Comparison of ENCODE assay signal across 18 cellular contexts in the genomic region with DNA sequence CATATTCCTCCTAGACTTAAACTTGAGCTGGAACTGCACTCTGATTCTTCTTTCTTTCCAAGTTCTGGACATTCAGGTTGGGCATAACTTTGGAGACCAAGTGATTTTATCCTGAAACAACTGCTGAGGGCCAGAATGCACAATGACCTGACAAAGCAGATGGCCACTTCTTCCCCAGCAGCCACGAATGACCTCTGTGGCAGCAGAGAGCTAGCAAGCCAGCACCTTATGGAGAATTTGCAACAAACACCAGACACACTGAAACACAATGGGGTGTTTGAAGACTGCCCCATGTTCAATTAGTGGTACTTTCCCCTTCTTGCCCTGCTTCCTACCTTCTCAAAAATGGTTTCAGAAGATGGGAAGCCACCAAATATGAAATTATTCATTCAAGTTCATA. TPM values are rescaled to one million over a fixed set of nuclear protein-coding genes. Genes with fewer than 3 reads are reported as not detected.
A peak's percentile ranks its signal among the peaks of the same experiment; 100 is the strongest.
DNase-seq lines count a peak whose midpoint lies in the region; ATAC-seq, FAIRE-seq and TF ChIP-seq lines count a peak whose summit lies in the region.
"Had no signal": no experiment of that assay in that cellular context is flagged by ENCODE, and none has a peak within 500 bp of the region (broad histone marks: within the 10 kb centered on the region; RNA-seq: fewer than 3 reads in every experiment).

No MANE protein-coding gene starts in this region.

- H3K27me3 ChIP-seq in HepG2 (ENCODE audit: control insufficient read depth in 1 of 2, insufficient read depth in 2 of 2, low read length in 2 of 2) (no peaks in the 10 kb centered on the region), right lobe of liver (no peaks in the 10 kb centered on the region), endodermal cell (ENCODE audit: control insufficient read depth, insufficient read depth, low read length, poor library complexity, severe bottlenecking) (no peaks in the 10 kb centered on the region)

- peaks cover 56% of the 10 kb centered on the region for H3K4me1 ChIP-seq in HepG2 (ENCODE audit: insufficient read depth, low read length)
- no peaks in the 10 kb centered on the region for H3K4me1 ChIP-seq in right lobe of liver
- no peaks in the 10 kb centered on the region for H3K4me1 ChIP-seq in endodermal cell (ENCODE audit: control insufficient read depth, insufficient read depth, low read length)

- no peak for DNase-seq in HepG2 (ENCODE audit: low spot score)
- no peak for DNase-seq in right lobe of liver
- DNase-seq in NB4 (ENCODE audit: low read depth), result peak; percentile 57
- DNase-seq in endodermal cell, result no peak
- no peak for DNase-seq in AML-193 (lab: John Stamatoyannopoulos, UW)
- no peak for DNase-seq in Kasumi-1 (lab: John Stamatoyannopoulos, UW)
- no peak for DNase-seq in effector CD8-positive, alpha-beta T cell (lab: John Stamatoyannopoulos, UW)
- DNase-seq: GF-D8, GOT3, KG1, NCI-H1092 treated with DMSO at 0.1 percent for 48 hours, NCI-H2081, NCI-H2171 treated with DMSO at 0.1 percent for 48 hours, NCI-H446, NCI-H526 treated with DMSO at 0.1 percent for 48 hours had no signal

- ATAC-seq in HepG2, result no peak
- no peak for ATAC-seq in right lobe of liver
- ATAC-seq: Right ventricle myocardium inferior had no signal

- H3K4me3 ChIP-seq in HepG2 (replicated peaks in 1 of 3; ENCODE audit: insufficient read depth in 1 of 3, low read depth in 2 of 3, low read length in 3 of 3), result no peak overlapping the region
- no peak overlapping the region for H3K4me3 ChIP-seq in right lobe of liver
- H3K4me3 ChIP-seq in NB4 (ENCODE audit: low read depth, low read length), result no peak overlapping the region
- H3K4me3 ChIP-seq in endodermal cell (ENCODE audit: low read length), result no peak overlapping the region

- CTCF ChIA-PET in HepG2 (lab: Yijun Ruan, JAX; ENCODE audit: low intra/inter-chr PET ratio, low total read pairs), result no interaction called here

- TF ChIP-seq EP300 in HepG2 (IDR thresholded peaks at IDR 0.05; ENCODE audit: low read depth in 2 of 2, low read length in 2 of 2) (no peak), HepG2 (CRISPR knock-in tag; IDR thresholded peaks at IDR 0.05; ENCODE audit: borderline replicate concordance) (no peak)

- no TSS peak for BruUV-seq in HepG2 (replicated peaks; lab: Mats Ljungman, UMichigan)

- H3K79me2 ChIP-seq in HepG2 (ENCODE audit: insufficient read depth, low read length), result peaks cover under 1% of the 10 kb centered on the region

- POLR2A ChIA-PET in HepG2 (lab: Yijun Ruan, JAX), result no interaction called here

- no peak for TF ChIP-seq RAD21 in HepG2 (CRISPR knock-in tag; IDR thresholded peaks at IDR 0.05)

- H3K4me3 Mint-ChIP-seq in endodermal cell, result no peak overlapping the region

- in situ Hi-C loops in HepG2 (cut with HindIII; ENCODE audit: extremely low pct_ligation_motif_present, low pct_unique_long_range_greater_than_20kb), result no loop called here

- peaks cover 4% of the 10 kb centered on the region for H3K4me1 Mint-ChIP-seq in endodermal cell

- no peaks in the 10 kb centered on the region for H3K9me3 ChIP-seq in HepG2 (ENCODE audit: low read length)
- no peaks in the 10 kb centered on the region for H3K9me3 ChIP-seq in right lobe of liver
- no peaks in the 10 kb centered on the region for H3K9me3 ChIP-seq in endodermal cell (ENCODE audit: control insufficient read depth, low read length)

- H3K4me2 ChIP-seq in HepG2 (ENCODE audit: low read depth, low read length), result no peak overlapping the region

- no peaks in the 10 kb centered on the region for H3K9me3 Mint-ChIP-seq in endodermal cell

- H3K27me3 Mint-ChIP-seq in endodermal cell (ENCODE audit: insufficient read depth), result peaks cover 14% of the 10 kb centered on the region

- H3K36me3 ChIP-seq in HepG2 (replicated peaks in 1 of 2; ENCODE audit: control insufficient read depth in 1 of 2, insufficient read depth in 2 of 2, low read length in 2 of 2) (no peaks in the 10 kb centered on the region), right lobe of liver (no peaks in the 10 kb centered on the region), endodermal cell (ENCODE audit: control insufficient read depth, insufficient read depth, low read length) (no peaks in the 10 kb centered on the region)

- H3K27ac ChIP-seq in HepG2 (ENCODE audit: extremely low read length, insufficient read depth, low read length), result no peak overlapping the region
- H3K27ac ChIP-seq in right lobe of liver, result no peak overlapping the region
- H3K27ac ChIP-seq in endodermal cell (ENCODE audit: low read depth, low read length), result no peak overlapping the region

- TF ChIP-seq POLR2A in HepG2 (IDR thresholded peaks at IDR 0.05; ENCODE audit: insufficient read depth in 1 of 2, low read depth in 2 of 2, low read length in 2 of 2) (no peak), right lobe of liver (IDR thresholded peaks at IDR 0.05) (no peak), NB4 (IDR thresholded peaks at IDR 0.05; ENCODE audit: extremely low read depth, insufficient read length) (no peak)

- peak; percentile 35 for TF ChIP-seq CTCF in HepG2 (CRISPR knock-in tag; IDR thresholded peaks at IDR 0.05)
- TF ChIP-seq CTCF in right lobe of liver (IDR thresholded peaks at IDR 0.05), result peak in 1 of 4 donors; percentile 4
- no peak for TF ChIP-seq CTCF in NB4 (IDR thresholded peaks at IDR 0.05; ENCODE audit: low read depth, low read length)
- peak; percentile 39 for TF ChIP-seq CTCF in endodermal cell (conservative IDR thresholded peaks at IDR 0.05)

- FAIRE-seq in HepG2 (lab: Jason Lieb, UNC), result no peak
- FAIRE-seq: GM12891, RCC 7860 had no signal

- no peaks in the 10 kb centered on the region for H4K20me1 ChIP-seq in HepG2 (ENCODE audit: insufficient read depth, low read length)

- no peak overlapping the region for H3K27ac Mint-ChIP-seq in endodermal cell

- H3K9ac ChIP-seq in HepG2 (ENCODE audit: insufficient read depth, low read depth, low read length), result no peak overlapping the region
- no peak overlapping the region for H3K9ac ChIP-seq in endodermal cell (ENCODE audit: extremely low read depth, low read length, poor library complexity, severe bottlenecking)

- 67% methylated on average over 1 of the region's 1 CpG for WGBS in HepG2 (ENCODE audit: low lambda C conversion rate)
- WGBS in right lobe of liver (ENCODE audit: insufficient coverage, low coverage, low lambda C conversion rate, missing lambda C conversion rate), result 33% methylated on average over 1 of the region's 1 CpG
- 56 to 57% methylated on average over 1 of the region's 1 CpG for WGBS in endodermal cell (ENCODE audit: insufficient coverage in 1 of 2, insufficient read length in 1 of 2), 2 experiments

- H3K36me3 Mint-ChIP-seq in endodermal cell (ENCODE audit: low read depth), result no peaks in the 10 kb centered on the region

- intact Hi-C loops in HepG2 (cut with micrococcal nuclease; ENCODE audit: unreplicated experiment), result loop anchor here (10.0 kb wide), 1 partner anchor 372 kb away; no protein-coding TSS in a partner anchor
- intact Hi-C loops in right lobe of liver (cut with DNase I), result no loop called here

- no peak overlapping the region for H2AFZ ChIP-seq in HepG2 (ENCODE audit: low read length)

TF ChIP-seq in HepG2, 621 proteins besides CTCF, POLR2A, EP300 and RAD21:
- no peak for TF ChIP-seq SOX13 (IDR thresholded peaks at IDR 0.05)
- peak in 1 of 2 experiments; percentile 8; a peak in 1 of 4 replicates for TF ChIP-seq SOX13 (CRISPR knock-in tag; conservative IDR thresholded peaks at IDR 0.05 in 1 of 2, IDR thresholded peaks at IDR 0.05 in 1 of 2)
- TF ChIP-seq, protein P1, sequence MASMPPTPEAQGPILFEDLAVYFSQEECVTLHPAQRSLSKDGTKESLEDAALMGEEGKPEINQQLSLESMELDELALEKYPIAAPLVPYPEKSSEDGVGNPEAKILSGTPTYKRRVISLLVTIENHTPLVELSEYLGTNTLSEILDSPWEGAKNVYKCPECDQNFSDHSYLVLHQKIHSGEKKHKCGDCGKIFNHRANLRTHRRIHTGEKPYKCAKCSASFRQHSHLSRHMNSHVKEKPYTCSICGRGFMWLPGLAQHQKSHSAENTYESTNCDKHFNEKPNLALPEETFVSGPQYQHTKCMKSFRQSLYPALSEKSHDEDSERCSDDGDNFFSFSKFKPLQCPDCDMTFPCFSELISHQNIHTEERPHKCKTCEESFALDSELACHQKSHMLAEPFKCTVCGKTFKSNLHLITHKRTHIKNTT (CRISPR knock-in tag; IDR thresholded peaks at IDR 0.05), result no peak
- 0 out of 2 replicates have a peak, but pooled peaks have one; percentile 23 for TF ChIP-seq ZNF644 (CRISPR knock-in tag; IDR thresholded peaks at IDR 0.05; ENCODE audit: low read depth)
- TF ChIP-seq STAG1 (CRISPR knock-in tag; IDR thresholded peaks at IDR 0.05), result peak; percentile 54

RNA-seq across cellular contexts. Expression of a gene that starts 4.2 kb away (rescaled TPM):
- total RNA-seq in HepG2 (2016; rRNA removed; fragmentation: Illumina TruSeq; extraction: Trizol) (13.8 and 15.4 TPM in 2 replicates), right lobe of liver (10 to 100 TPM in 2 of 6 experiments, 1 to 10 TPM in 4; 7.7 to 16.9 (median 9.1) TPM), endodermal cell (1 to 10 TPM; 4.8 to 8.6 TPM)
- 1.3 TPM in 2 replicates for total RNA-seq in HepG2 (2016; cell fraction: cytosol; rRNA removed; fragmentation: Illumina TruSeq; extraction: Trizol; ENCODE audit: low read depth)
- 13.2 and 14.6 TPM in 2 replicates for total RNA-seq in HepG2 (2016; cell fraction: insoluble cytoplasmic fraction; rRNA removed; fragmentation: Illumina TruSeq; extraction: Trizol)
- total RNA-seq in HepG2 (2016; cell fraction: membrane; rRNA removed; fragmentation: Illumina TruSeq; extraction: Trizol), result 5.1 and 5.9 TPM in 2 replicates
- total RNA-seq in HepG2 (2016; cell fraction: nucleus; rRNA removed; fragmentation: Illumina TruSeq; extraction: Trizol), result 22.7 and 22.9 TPM in 2 replicates
- polyA plus RNA-seq in HepG2 (2011; rRNA removed), result 4.9 and 8.0 TPM in 2 replicates
- polyA plus RNA-seq in HepG2 (2011; cell fraction: cytosol; rRNA removed), result 2.8 and 3.0 TPM in 2 replicates
- 14.0 and 14.5 TPM in 2 replicates for polyA plus RNA-seq in HepG2 (2011; cell fraction: nucleus; rRNA removed)
- polyA plus RNA-seq in HepG2 (2012), result 4.4 and 5.7 TPM in 2 replicates
- polyA plus RNA-seq in HepG2 (2016; cell fraction: cytosol; fragmentation: Illumina TruSeq; extraction: Trizol; ENCODE audit: low read depth), result 0.22 and 0.33 TPM in 2 replicates
- polyA plus RNA-seq in HepG2 (2016; cell fraction: insoluble cytoplasmic fraction; fragmentation: Illumina TruSeq; extraction: Trizol; ENCODE audit: low read depth), result 7.7 and 8.0 TPM in 2 replicates
- polyA plus RNA-seq in HepG2 (2016; cell fraction: membrane; fragmentation: Illumina TruSeq; extraction: Trizol; ENCODE audit: low read depth), result 1.5 and 1.6 TPM in 2 replicates
- 32.2 and 34.0 TPM in 2 replicates for polyA plus RNA-seq in HepG2 (2016; cell fraction: nucleus; fragmentation: Illumina TruSeq; extraction: Trizol; ENCODE audit: insufficient read depth, low read depth)
- 6.6 and 25.8 TPM in 2 replicates for polyA minus RNA-seq in HepG2 (2011; rRNA and poly(A)+ RNA removed; ENCODE audit: low replicate concordance)
- polyA minus RNA-seq in HepG2 (2011; cell fraction: cytosol; rRNA and poly(A)+ RNA removed), result 6.4 and 7.7 TPM in 2 replicates
- 15.9 and 16.6 TPM in 2 replicates for polyA minus RNA-seq in HepG2 (2011; cell fraction: nucleus; rRNA and poly(A)+ RNA removed)
- polyA plus RNA-seq in endodermal cell (2013, experiment 1 of 2), result 4.0 TPM
- 3.8 TPM for polyA plus RNA-seq in endodermal cell (2013, experiment 2 of 2)
